Comparison of ENCODE assay signal across 15 cellular contexts in genomic region chr10:42936580-42936979, GRCh38.
DNase-seq lines count a peak whose midpoint lies in the region; ATAC-seq and TF ChIP-seq lines count a peak whose summit lies in the region.
"Had no signal": no experiment of that assay in that cellular context is flagged by ENCODE, and none has a peak within 500 bp of the region (broad histone marks: within the 10 kb centered on the region; RNA-seq: fewer than 3 reads in every experiment).

No MANE protein-coding gene starts in this region.

- no peaks in the 10 kb centered on the region for H3K9me3 Mint-ChIP-seq in neural crest cell
- H3K9me3 Mint-ChIP-seq: CD8-positive, alpha-beta T cell; HFFc6 had no signal

- TF ChIP-seq POLR2A in spleen (IDR thresholded peaks at IDR 0.05), result no peak

- intact Hi-C loops in spleen (cut with DNase I; ENCODE audit: low total_unique reads), result no loop called here

- peak overlapping the region; percentile 78 for H3K27ac Mint-ChIP-seq in neural crest cell (ENCODE audit: unreplicated experiment)
- H3K27ac Mint-ChIP-seq: CD14-positive monocyte; CD8-positive, alpha-beta T cell; HFFc6 had no signal

- no peaks in the 10 kb centered on the region for H3K9me3 ChIP-seq in spleen
- H3K9me3 ChIP-seq: Caco-2 had no signal

- no peaks in the 10 kb centered on the region for H3K36me3 Mint-ChIP-seq in neural crest cell (ENCODE audit: low read depth)
- H3K36me3 Mint-ChIP-seq: CD8-positive, alpha-beta T cell had no signal

- no peaks in the 10 kb centered on the region for H3K36me3 ChIP-seq in spleen

- ATAC-seq in left lobe of liver, result no peak
- ATAC-seq: CD8-positive, alpha-beta T cell had no signal

- H3K27ac ChIP-seq in spleen, result no peak overlapping the region
- H3K27ac ChIP-seq: 22Rv1 had no signal

- no peak overlapping the region for H3K4me3 ChIP-seq in spleen

- H3K27me3 ChIP-seq in spleen (replicated peaks in 1 of 7), result peaks cover 0 to 45% (median 27%) of the 10 kb centered on the region in 7 donors

- H3K4me1 Mint-ChIP-seq in neural crest cell, result peaks cover 8% of the 10 kb centered on the region

- peaks cover 49% of the 10 kb centered on the region for H3K27me3 Mint-ChIP-seq in neural crest cell (ENCODE audit: low read depth)

- DNase-seq in activated CD8-positive, alpha-beta memory T cell treated with anti-CD3 and anti-CD28 coated beads for 24 hours, result peak; percentile 32
- DNase-seq in activated CD8-positive, alpha-beta memory T cell treated with anti-CD3 and anti-CD28 coated beads, Interleukin-2, amount 50 U/mL, for 4 hours, result no peak
- peak; percentile 20 for DNase-seq in activated CD8-positive, alpha-beta memory T cell treated with anti-CD3 and anti-CD28 coated beads, Interleukin-2, amount 50 U/mL, for 48 hours
- DNase-seq in neural crest cell (ENCODE audit: low read depth, low spot score), result no peak
- DNase-seq in spleen, result peak; percentile 35
- no peak for DNase-seq in left lobe of liver (ENCODE audit: low spot score)
- no peak for DNase-seq in pons (ENCODE audit: low spot score)
- DNase-seq: Caco-2; CD8-positive, alpha-beta T cell; DND-41; GDM1; HCEC 1CT; HFFc6 had no signal

- TF ChIP-seq CTCF in neural crest cell (conservative IDR thresholded peaks at IDR 0.05), result no peak
- TF ChIP-seq CTCF in spleen (IDR thresholded peaks at IDR 0.05 in 8 of 11, conservative IDR thresholded peaks at IDR 0.05 in 3 of 11), result no peak

- H3K4me1 ChIP-seq in spleen, result peaks cover 5 to 33% (median 21%) of the 10 kb centered on the region in 6 donors
- H3K4me1 ChIP-seq: Caco-2 had no signal

- no peak overlapping the region for H3K4me3 Mint-ChIP-seq in neural crest cell
- H3K4me3 Mint-ChIP-seq: CD14-positive monocyte; CD8-positive, alpha-beta T cell; HFFc6 had no signal

- WGBS in spleen, 5 donors, result 86 to 96% (median 88%) methylated on average over 9 to 10 of the region's 10 CpGs

Comparison
In these comparisons a context has a peak if more than half of its experiments do, and no peak if none do; other contexts are left out.
1. DNase-seq: peak in activated CD8-positive, alpha-beta memory T cell treated with anti-CD3 and anti-CD28 coated beads for 24 hours (single experiment), activated CD8-positive, alpha-beta memory T cell treated with anti-CD3 and anti-CD28 coated beads, Interleukin-2, amount 50 U/mL, for 48 hours (single experiment) and spleen (single experiment); none in activated CD8-positive, alpha-beta memory T cell treated with anti-CD3 and anti-CD28 coated beads, Interleukin-2, amount 50 U/mL, for 4 hours (single experiment), neural crest cell (single experiment), left lobe of liver (single experiment) and pons (single experiment).